ENCODE assay signal across 1 cellular context in the genomic region with DNA sequence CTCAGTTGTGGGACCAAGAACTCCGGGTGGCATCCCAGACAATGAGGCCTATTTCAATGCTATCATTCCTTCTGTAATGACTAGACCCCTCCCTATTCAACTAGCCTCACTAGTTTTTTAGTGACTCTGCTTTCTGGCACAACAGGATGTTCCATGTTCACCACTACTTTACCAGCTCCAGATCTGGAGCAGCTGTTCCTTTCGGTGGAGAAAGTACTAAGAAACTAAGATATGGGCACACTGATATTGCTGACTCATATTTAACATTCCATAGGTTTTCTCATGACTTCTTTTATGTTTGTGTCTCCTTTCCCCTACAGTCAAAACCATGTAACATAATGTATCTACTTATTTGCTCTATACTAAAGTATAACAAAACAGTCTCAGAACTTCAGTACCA.
A peak's percentile ranks its signal among the peaks of the same experiment; 100 is the strongest.
TF ChIP-seq lines count a peak whose summit lies in the region.

No MANE protein-coding gene starts in this region.

TF ChIP-seq in IMR-90, 13 proteins besides CTCF, POLR2A, EP300 and RAD21:
- TF ChIP-seq USF2 (IDR thresholded peaks at IDR 0.05; ENCODE audit: low read depth, low read length): no peak
- TF ChIP-seq RCOR1 (IDR thresholded peaks at IDR 0.05; ENCODE audit: insufficient replicate concordance, low read length): no peak
- TF ChIP-seq NFE2L2 (IDR thresholded peaks at IDR 0.05; ENCODE audit: low read depth, low read length): no peak
- TF ChIP-seq CEBPB (IDR thresholded peaks at IDR 0.05; ENCODE audit: low read depth, low read length): no peak
- TF ChIP-seq RFX5 (IDR thresholded peaks at IDR 0.05; ENCODE audit: low read depth, low read length): no peak
- TF ChIP-seq MAFK (IDR thresholded peaks at IDR 0.05; ENCODE audit: low read depth, low read length): peak; percentile 55
- no peak for TF ChIP-seq ELK1 (IDR thresholded peaks at IDR 0.05; ENCODE audit: borderline replicate concordance, low read depth, low read length)
